24 cellular contexts compared by ENCODE assay signal in the genomic region with DNA sequence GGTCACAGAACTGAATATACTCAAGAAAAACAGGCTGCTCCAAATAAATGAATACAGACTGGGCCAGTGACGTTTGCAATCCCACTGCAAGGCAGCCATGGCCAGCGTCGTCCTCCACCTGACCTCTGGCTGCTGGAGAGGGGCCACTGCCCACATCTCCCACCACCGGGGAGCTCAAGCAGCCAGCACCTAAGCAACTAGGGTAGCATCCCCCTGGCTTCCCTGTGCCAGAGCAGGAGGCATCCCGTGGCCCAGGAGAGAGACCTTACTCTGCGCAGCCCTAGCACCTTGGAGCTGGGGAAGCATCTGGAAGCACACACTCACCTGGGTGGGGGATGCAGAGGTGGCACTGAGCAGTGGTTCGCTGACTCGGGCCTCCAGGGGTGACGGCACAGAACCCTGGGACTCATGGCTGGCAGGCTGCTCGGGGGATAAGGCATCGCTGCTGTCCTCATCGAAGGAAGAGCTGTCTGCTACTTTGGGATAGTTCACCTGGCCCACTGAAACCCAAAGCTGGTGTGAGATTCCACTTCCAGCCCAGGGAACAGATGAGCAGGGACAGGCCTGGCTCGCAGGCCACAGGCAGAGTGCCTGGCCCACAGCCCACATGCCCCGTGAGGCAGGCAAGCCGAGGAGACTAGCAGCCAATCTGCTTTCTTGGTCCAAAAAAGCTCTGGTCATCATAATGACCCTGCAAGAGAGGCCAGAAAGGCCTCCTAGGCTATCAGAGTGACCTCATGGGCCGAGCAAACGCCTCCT. TPM values are rescaled to one million over a fixed set of nuclear protein-coding genes. Genes with fewer than 3 reads are reported as not detected.
DNase-seq lines count a peak whose midpoint lies in the region; ATAC-seq and TF ChIP-seq lines count a peak whose summit lies in the region.
"Had no signal": no experiment of that assay in that cellular context is flagged by ENCODE, and none has a peak within 500 bp of the region (broad histone marks: within the 10 kb centered on the region; RNA-seq: fewer than 3 reads in every experiment).

No MANE protein-coding gene starts in this region.

- no peak for ATAC-seq in stimulated activated naive CD8-positive, alpha-beta T cell treated with anti-CD3 and anti-CD28 coated beads, Interleukin-15, Interleukin-2, amounts not matched to agents 100 U/mL and 50 U/mL, for 24 hours
- ATAC-seq: activated T-cell treated with anti-CD3 and anti-CD28 coated beads, Interleukin-2, amount 50 U/mL, for 4 hours; GM12878; HCT116; stimulated activated memory B cell treated with anti-CD40 and anti-IgM and Interleukin-4, amounts not matched to agents 10 μg/mL and 1 μg/mL and 100 μg/mL, for 72 hours had no signal

- no peaks in the 10 kb centered on the region for H3K9me3 Mint-ChIP-seq in stimulated activated naive CD8-positive, alpha-beta T cell treated with anti-CD3 and anti-CD28 coated beads, Interleukin-15, Interleukin-2, amounts not matched to agents 100 ng/mL and 50 ng/mL, for 24 hours
- H3K9me3 Mint-ChIP-seq: activated T-cell treated with anti-CD3 and anti-CD28 coated beads, Interleukin-2, amount 50 U/mL, for 4 hours; CD4-positive, CD25-positive, alpha-beta regulatory T cell; memory B cell; stimulated activated memory B cell treated with anti-CD40 and anti-IgM and Interleukin-4, amounts not matched to agents 10 μg/mL and 1 μg/mL and 100 μg/mL, for 72 hours had no signal

- H3K27ac Mint-ChIP-seq in stimulated activated naive CD8-positive, alpha-beta T cell treated with anti-CD3 and anti-CD28 coated beads, Interleukin-15, Interleukin-2, amounts not matched to agents 100 ng/mL and 50 ng/mL, for 24 hours = peak overlapping the region; percentile 41
- H3K27ac Mint-ChIP-seq: memory B cell; stimulated activated memory B cell treated with anti-CD40 and anti-IgM and Interleukin-4, amounts not matched to agents 10 μg/mL and 1 μg/mL and 100 μg/mL, for 72 hours had no signal

- H3K9me3 ChIP-seq in osteoblast (ENCODE audit: low read depth, low read length) = no peaks in the 10 kb centered on the region
- H3K9me3 ChIP-seq: heart right ventricle, Peyer's patch, SJCRH30 had no signal

- H3K36me3 Mint-ChIP-seq in stimulated activated naive CD8-positive, alpha-beta T cell treated with anti-CD3 and anti-CD28 coated beads, Interleukin-15, Interleukin-2, amounts not matched to agents 100 ng/mL and 50 ng/mL, for 24 hours (ENCODE audit: low read depth) = peaks cover 38% of the 10 kb centered on the region

- no peak overlapping the region for H3K27ac ChIP-seq in osteoblast (ENCODE audit: low read depth, low read length)
- H3K27ac ChIP-seq: heart right ventricle, Peyer's patch, SJCRH30 had no signal

- peaks cover 8% of the 10 kb centered on the region for H3K79me2 ChIP-seq in osteoblast (ENCODE audit: insufficient read depth, low read length)

- no peaks in the 10 kb centered on the region for H3K27me3 ChIP-seq in osteoblast (ENCODE audit: insufficient read depth, low read length)
- H3K27me3 ChIP-seq: heart right ventricle, Peyer's patch, SJCRH30 had no signal

- no peak for DNase-seq in stimulated activated naive CD8-positive, alpha-beta T cell treated with anti-CD3 and anti-CD28 coated beads, Interleukin-15, Interleukin-2, amounts not matched to agents 100 U/mL and 50 U/mL, for 24 hours
- peak; percentile 54 for DNase-seq in cerebellum (ENCODE audit: low spot score)
- DNase-seq in osteoblast (ENCODE audit: insufficient read length, low spot score, missing footprints) = peak; percentile 61
- DNase-seq in activated gamma-delta T cell treated with Interleukin-2 at 50 U/mL for 16 hours = no peak
- no peak for DNase-seq in stimulated activated CD4-positive, alpha-beta T cell treated with anti-CD3 and anti-CD28 coated beads, Interleukin-12 subunit alpha, Interleukin-12 subunit beta, amount 100 ng/mL, for 4 hours
- no peak for DNase-seq in NCI-H526 treated with DMSO at 0.1 percent for 48 hours (lab: John Stamatoyannopoulos, UW)
- DNase-seq: activated CD4-positive, CD25-positive, alpha-beta regulatory T cell treated with anti-CD3 and anti-CD28 coated beads, Interleukin-2, amount 50 U/mL, for 72 hours; activated naive CD4-positive, alpha-beta T cell treated with Interleukin-2 at 50 U/mL for 16 hours; activated T-cell treated with anti-CD3 and anti-CD28 coated beads, Interleukin-2, amount 50 U/mL, for 4 hours; amygdala; CD4-positive, CD25-positive, alpha-beta regulatory T cell; effector CD8-positive, alpha-beta T cell; erythroblast; heart right ventricle; NCI-H1105 treated with DMSO at 0.1 percent for 48 hours; NCI-H2029; Peyer's patch; SJCRH30; stimulated activated CD4-positive, alpha-beta T cell treated with anti-CD3 and anti-CD28 coated beads, Interleukin-4, amount 100 ng/mL, for 24 hours had no signal

- no peaks in the 10 kb centered on the region for H3K27me3 Mint-ChIP-seq in stimulated activated naive CD8-positive, alpha-beta T cell treated with anti-CD3 and anti-CD28 coated beads, Interleukin-15, Interleukin-2, amounts not matched to agents 100 ng/mL and 50 ng/mL, for 24 hours
- H3K27me3 Mint-ChIP-seq: CD4-positive, CD25-positive, alpha-beta regulatory T cell; memory B cell; stimulated activated memory B cell treated with anti-CD40 and anti-IgM and Interleukin-4, amounts not matched to agents 10 μg/mL and 1 μg/mL and 100 μg/mL, for 72 hours had no signal

- no peak overlapping the region for H3K4me2 ChIP-seq in osteoblast (ENCODE audit: insufficient read depth, low read length)

- H3K4me1 ChIP-seq in osteoblast (ENCODE audit: insufficient read depth, low read length) = no peaks in the 10 kb centered on the region
- H3K4me1 ChIP-seq: Peyer's patch had no signal

- no peak overlapping the region for H2AFZ ChIP-seq in osteoblast (ENCODE audit: low read length)

- H4K20me1 ChIP-seq in osteoblast (ENCODE audit: insufficient read depth, low read length) = peaks cover 26% of the 10 kb centered on the region

- H3K4me1 Mint-ChIP-seq in stimulated activated naive CD8-positive, alpha-beta T cell treated with anti-CD3 and anti-CD28 coated beads, Interleukin-15, Interleukin-2, amounts not matched to agents 100 ng/mL and 50 ng/mL, for 24 hours (ENCODE audit: low read depth) = peaks cover 4% of the 10 kb centered on the region

- no peak overlapping the region for H3K4me3 ChIP-seq in osteoblast (ENCODE audit: insufficient read depth, low read length)
- H3K4me3 ChIP-seq: GM12878, heart right ventricle, Peyer's patch, SJCRH30 had no signal

- peaks cover 81% of the 10 kb centered on the region for H3K36me3 ChIP-seq in osteoblast (ENCODE audit: insufficient read depth, low read length)
- H3K36me3 ChIP-seq: SJCRH30 had no signal

- no peak for TF ChIP-seq CTCF in osteoblast (IDR thresholded peaks at IDR 0.05; ENCODE audit: extremely low read depth, low read depth, low read length)

- H3K4me3 Mint-ChIP-seq in stimulated activated naive CD8-positive, alpha-beta T cell treated with anti-CD3 and anti-CD28 coated beads, Interleukin-15, Interleukin-2, amounts not matched to agents 100 ng/mL and 50 ng/mL, for 24 hours = no peak overlapping the region
- H3K4me3 Mint-ChIP-seq: activated T-cell treated with anti-CD3 and anti-CD28 coated beads, Interleukin-2, amount 50 U/mL, for 4 hours; CD4-positive, CD25-positive, alpha-beta regulatory T cell; memory B cell; stimulated activated memory B cell treated with anti-CD40 and anti-IgM and Interleukin-4, amounts not matched to agents 10 μg/mL and 1 μg/mL and 100 μg/mL, for 72 hours had no signal

RNA-seq across cellular contexts. Expression of a gene that starts 53.7 kb away (rescaled TPM):
- total RNA-seq in cerebellum (32.7 TPM), osteoblast (31.2 and 35.5 TPM in 2 replicates)

Comparison
In these comparisons a context has a peak if more than half of its experiments do, and no peak if none do; other contexts are left out.
1. DNase-seq: peak in cerebellum (single experiment) and osteoblast (single experiment); none in stimulated activated naive CD8-positive, alpha-beta T cell treated with anti-CD3 and anti-CD28 coated beads, Interleukin-15, Interleukin-2, amounts not matched to agents 100 U/mL and 50 U/mL, for 24 hours (single experiment), activated gamma-delta T cell treated with Interleukin-2 at 50 U/mL for 16 hours (single experiment), stimulated activated CD4-positive, alpha-beta T cell treated with anti-CD3 and anti-CD28 coated beads, Interleukin-12 subunit alpha, Interleukin-12 subunit beta, amount 100 ng/mL, for 4 hours (single experiment) and NCI-H526 treated with DMSO at 0.1 percent for 48 hours (single experiment).